In the genomic region with DNA sequence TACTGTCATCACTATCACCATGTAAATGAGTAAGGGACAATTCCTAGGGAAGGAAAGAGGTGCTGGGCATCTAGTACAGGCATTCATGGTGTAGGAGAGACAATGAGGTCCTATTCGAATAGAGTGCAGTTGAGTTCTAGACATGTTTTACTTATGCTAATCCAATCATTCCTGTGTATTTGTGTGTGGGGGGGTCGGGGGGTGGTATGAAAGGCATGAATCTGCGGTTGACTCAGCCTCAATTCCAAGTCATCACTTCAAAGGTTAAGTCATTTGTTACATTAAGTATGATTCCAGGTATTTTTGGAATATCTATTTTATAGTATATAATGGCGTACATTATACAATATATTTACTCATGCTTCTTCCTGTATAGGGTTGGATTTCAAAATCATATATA, we compare ENCODE assay signal across 3 cellular contexts.
TF ChIP-seq lines count a peak whose summit lies in the region.

No MANE protein-coding gene starts in this region.

TF ChIP-seq in SK-N-SH, 30 proteins besides CTCF, POLR2A, EP300 and RAD21:
- TF ChIP-seq NRF1 (IDR thresholded peaks at IDR 0.05; ENCODE audit: low read depth, low read length) = no peak
- no peak for TF ChIP-seq RFX5 (IDR thresholded peaks at IDR 0.05; ENCODE audit: low read length)
- TF ChIP-seq MXI1 (IDR thresholded peaks at IDR 0.05; ENCODE audit: low read depth, low read length) = no peak
- TF ChIP-seq RXRA (IDR thresholded peaks at IDR 0.05; ENCODE audit: borderline replicate concordance, low read depth) = no peak
- no peak for TF ChIP-seq RCOR1 (IDR thresholded peaks at IDR 0.05; ENCODE audit: low read length)
- no peak for TF ChIP-seq SIN3A (IDR thresholded peaks at IDR 0.05; ENCODE audit: borderline replicate concordance, low read depth, low read length)
- TF ChIP-seq, protein P1, sequence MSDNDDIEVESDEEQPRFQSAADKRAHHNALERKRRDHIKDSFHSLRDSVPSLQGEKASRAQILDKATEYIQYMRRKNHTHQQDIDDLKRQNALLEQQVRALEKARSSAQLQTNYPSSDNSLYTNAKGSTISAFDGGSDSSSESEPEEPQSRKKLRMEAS (IDR thresholded peaks at IDR 0.05; ENCODE audit: low read depth) = no peak
- TF ChIP-seq YY1 (IDR thresholded peaks at IDR 0.05; ENCODE audit: low read depth) = no peak
- no peak for TF ChIP-seq TAF1 (IDR thresholded peaks at IDR 0.05; ENCODE audit: borderline replicate concordance, low read depth, low read length)
- no peak for TF ChIP-seq SMC3 (IDR thresholded peaks at IDR 0.05; ENCODE audit: low read depth, low read length)
- no peak for TF ChIP-seq TCF12 (IDR thresholded peaks at IDR 0.05)
- no peak for TF ChIP-seq PBX3 (IDR thresholded peaks at IDR 0.05)

TF ChIP-seq in SK-N-SH treated with all-trans-retinoic acid at 6 μM for 48 hours, 23 proteins besides CTCF, POLR2A, EP300 and RAD21:
- TF ChIP-seq, protein P2, sequence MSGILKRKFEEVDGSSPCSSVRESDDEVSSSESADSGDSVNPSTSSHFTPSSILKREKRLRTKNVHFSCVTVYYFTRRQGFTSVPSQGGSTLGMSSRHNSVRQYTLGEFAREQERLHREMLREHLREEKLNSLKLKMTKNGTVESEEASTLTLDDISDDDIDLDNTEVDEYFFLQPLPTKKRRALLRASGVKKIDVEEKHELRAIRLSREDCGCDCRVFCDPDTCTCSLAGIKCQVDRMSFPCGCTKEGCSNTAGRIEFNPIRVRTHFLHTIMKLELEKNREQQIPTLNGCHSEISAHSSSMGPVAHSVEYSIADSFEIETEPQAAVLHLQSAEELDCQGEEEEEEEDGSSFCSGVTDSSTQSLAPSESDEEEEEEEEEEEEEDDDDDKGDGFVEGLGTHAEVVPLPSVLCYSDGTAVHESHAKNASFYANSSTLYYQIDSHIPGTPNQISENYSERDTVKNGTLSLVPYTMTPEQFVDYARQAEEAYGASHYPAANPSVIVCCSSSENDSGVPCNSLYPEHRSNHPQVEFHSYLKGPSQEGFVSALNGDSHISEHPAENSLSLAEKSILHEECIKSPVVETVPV (CRISPR knock-in tag; IDR thresholded peaks at IDR 0.05) = no peak
- TF ChIP-seq ZFP3 (CRISPR knock-in tag; IDR thresholded peaks at IDR 0.05) (no peak), SNAI2 (CRISPR knock-in tag; IDR thresholded peaks at IDR 0.05) (no peak), OSR1 (CRISPR knock-in tag; IDR thresholded peaks at IDR 0.05) (no peak), BACH2 (CRISPR knock-in tag; IDR thresholded peaks at IDR 0.05; ENCODE audit: borderline replicate concordance) (no peak), RARB (CRISPR knock-in tag; IDR thresholded peaks at IDR 0.05) (no peak), GLIS3 (CRISPR knock-in tag; IDR thresholded peaks at IDR 0.05) (no peak), ARNTL (CRISPR knock-in tag; IDR thresholded peaks at IDR 0.05; ENCODE audit: borderline replicate concordance, low read depth) (no peak), ISL1 (CRISPR knock-in tag; IDR thresholded peaks at IDR 0.05) (no peak), ZNF70 (CRISPR knock-in tag; IDR thresholded peaks at IDR 0.05) (no peak), TOX (CRISPR knock-in tag; IDR thresholded peaks at IDR 0.05; ENCODE audit: borderline replicate concordance) (no peak), TCF4 (CRISPR knock-in tag; IDR thresholded peaks at IDR 0.05; ENCODE audit: borderline replicate concordance) (no peak), ZNF8 (CRISPR knock-in tag; IDR thresholded peaks at IDR 0.05) (no peak), TSHZ2 (CRISPR knock-in tag; IDR thresholded peaks at IDR 0.05) (no peak), ESRRG (CRISPR knock-in tag; IDR thresholded peaks at IDR 0.05) (no peak), ZFP30 (CRISPR knock-in tag; IDR thresholded peaks at IDR 0.05) (no peak), PPARA (CRISPR knock-in tag; IDR thresholded peaks at IDR 0.05; ENCODE audit: borderline replicate concordance) (no peak), CREB5 (CRISPR knock-in tag; IDR thresholded peaks at IDR 0.05; ENCODE audit: low read depth) (no peak)
- TF ChIP-seq, protein P3, sequence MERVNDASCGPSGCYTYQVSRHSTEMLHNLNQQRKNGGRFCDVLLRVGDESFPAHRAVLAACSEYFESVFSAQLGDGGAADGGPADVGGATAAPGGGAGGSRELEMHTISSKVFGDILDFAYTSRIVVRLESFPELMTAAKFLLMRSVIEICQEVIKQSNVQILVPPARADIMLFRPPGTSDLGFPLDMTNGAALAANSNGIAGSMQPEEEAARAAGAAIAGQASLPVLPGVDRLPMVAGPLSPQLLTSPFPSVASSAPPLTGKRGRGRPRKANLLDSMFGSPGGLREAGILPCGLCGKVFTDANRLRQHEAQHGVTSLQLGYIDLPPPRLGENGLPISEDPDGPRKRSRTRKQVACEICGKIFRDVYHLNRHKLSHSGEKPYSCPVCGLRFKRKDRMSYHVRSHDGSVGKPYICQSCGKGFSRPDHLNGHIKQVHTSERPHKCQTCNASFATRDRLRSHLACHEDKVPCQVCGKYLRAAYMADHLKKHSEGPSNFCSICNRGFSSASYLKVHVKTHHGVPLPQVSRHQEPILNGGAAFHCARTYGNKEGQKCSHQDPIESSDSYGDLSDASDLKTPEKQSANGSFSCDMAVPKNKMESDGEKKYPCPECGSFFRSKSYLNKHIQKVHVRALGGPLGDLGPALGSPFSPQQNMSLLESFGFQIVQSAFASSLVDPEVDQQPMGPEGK (CRISPR knock-in tag; IDR thresholded peaks at IDR 0.05; ENCODE audit: borderline replicate concordance) = no peak

TF ChIP-seq in IMR-90, 13 proteins besides CTCF, POLR2A, EP300 and RAD21 (continued from another document):
- TF ChIP-seq, protein P4, sequence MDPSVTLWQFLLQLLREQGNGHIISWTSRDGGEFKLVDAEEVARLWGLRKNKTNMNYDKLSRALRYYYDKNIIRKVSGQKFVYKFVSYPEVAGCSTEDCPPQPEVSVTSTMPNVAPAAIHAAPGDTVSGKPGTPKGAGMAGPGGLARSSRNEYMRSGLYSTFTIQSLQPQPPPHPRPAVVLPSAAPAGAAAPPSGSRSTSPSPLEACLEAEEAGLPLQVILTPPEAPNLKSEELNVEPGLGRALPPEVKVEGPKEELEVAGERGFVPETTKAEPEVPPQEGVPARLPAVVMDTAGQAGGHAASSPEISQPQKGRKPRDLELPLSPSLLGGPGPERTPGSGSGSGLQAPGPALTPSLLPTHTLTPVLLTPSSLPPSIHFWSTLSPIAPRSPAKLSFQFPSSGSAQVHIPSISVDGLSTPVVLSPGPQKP (IDR thresholded peaks at IDR 0.05; ENCODE audit: borderline replicate concordance, low read depth, low read length) = no peak
- TF ChIP-seq MAZ (IDR thresholded peaks at IDR 0.05; ENCODE audit: borderline replicate concordance, low read depth, low read length) (no peak), FOS (IDR thresholded peaks at IDR 0.05; ENCODE audit: low read depth, low read length) (no peak), MXI1 (IDR thresholded peaks at IDR 0.05; ENCODE audit: borderline replicate concordance, low read depth, low read length) (no peak), MAFK (IDR thresholded peaks at IDR 0.05; ENCODE audit: low read depth, low read length) (no peak), NFE2L2 (IDR thresholded peaks at IDR 0.05; ENCODE audit: low read depth, low read length) (no peak), RFX5 (IDR thresholded peaks at IDR 0.05; ENCODE audit: low read depth, low read length) (no peak), CHD1 (IDR thresholded peaks at IDR 0.05; ENCODE audit: low read depth, low read length) (no peak), RCOR1 (IDR thresholded peaks at IDR 0.05; ENCODE audit: insufficient replicate concordance, low read length) (no peak), BHLHE40 (IDR thresholded peaks at IDR 0.05; ENCODE audit: low read depth, low read length) (no peak), CEBPB (IDR thresholded peaks at IDR 0.05; ENCODE audit: low read depth, low read length) (no peak)
- TF ChIP-seq, protein P5, sequence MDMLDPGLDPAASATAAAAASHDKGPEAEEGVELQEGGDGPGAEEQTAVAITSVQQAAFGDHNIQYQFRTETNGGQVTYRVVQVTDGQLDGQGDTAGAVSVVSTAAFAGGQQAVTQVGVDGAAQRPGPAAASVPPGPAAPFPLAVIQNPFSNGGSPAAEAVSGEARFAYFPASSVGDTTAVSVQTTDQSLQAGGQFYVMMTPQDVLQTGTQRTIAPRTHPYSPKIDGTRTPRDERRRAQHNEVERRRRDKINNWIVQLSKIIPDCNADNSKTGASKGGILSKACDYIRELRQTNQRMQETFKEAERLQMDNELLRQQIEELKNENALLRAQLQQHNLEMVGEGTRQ (IDR thresholded peaks at IDR 0.05; ENCODE audit: low read depth, low read length) = no peak
TF ChIP-seq in IMR-90: peak in this region for 0.
